Comparison of ENCODE assay signal across 8 cellular contexts in genomic region chr12:104740668-104741067, GRCh38.
A peak's percentile ranks its signal among the peaks of the same experiment; 100 is the strongest.
DNase-seq lines count a peak whose midpoint lies in the region; ATAC-seq and FAIRE-seq lines count a peak whose summit lies in the region.

No MANE protein-coding gene starts in this region.

- H3K4me3 ChIP-seq in effector memory CD4-positive, alpha-beta T cell (ENCODE audit: insufficient read depth, low read depth, low read length, poor library complexity, severe bottlenecking): no peak overlapping the region
- H3K4me3 ChIP-seq in MG63: no peak overlapping the region

- peak; percentile 16 for DNase-seq in GDM1 (lab: John Stamatoyannopoulos, UW)
- no peak for DNase-seq in effector memory CD4-positive, alpha-beta T cell
- no peak for DNase-seq in AG08395 (ENCODE audit: low spot score)
- DNase-seq in MG63: no peak
- DNase-seq in middle frontal gyrus (ENCODE audit: extremely low spot score, low spot score): no peak
- DNase-seq in urothelium cell line (ENCODE audit: low spot score): no peak

- H3K4me1 ChIP-seq in effector memory CD4-positive, alpha-beta T cell (ENCODE audit: control insufficient read depth, insufficient read depth, low read length, poor library complexity, severe bottlenecking): peaks cover 12% of the 10 kb centered on the region

- ATAC-seq in GM19455 (IDR thresholded peaks at IDR 0.05; ENCODE audit: unreplicated experiment) (peak; percentile 80), HG03457 (IDR thresholded peaks at IDR 0.05; ENCODE audit: unreplicated experiment) (peak; percentile 59)

- no peaks in the 10 kb centered on the region for H3K27me3 ChIP-seq in effector memory CD4-positive, alpha-beta T cell (replicated peaks; ENCODE audit: control insufficient read depth, insufficient read depth, low read length, poor library complexity, severe bottlenecking)
- H3K27me3 ChIP-seq in MG63: no peaks in the 10 kb centered on the region

- H3K27ac ChIP-seq in effector memory CD4-positive, alpha-beta T cell (ENCODE audit: insufficient read depth, low read length, poor library complexity, severe bottlenecking): peak overlapping the region; percentile 21

- no peak for FAIRE-seq in urothelium cell line (lab: Jason Lieb, UNC)

- no peaks in the 10 kb centered on the region for H3K9me3 ChIP-seq in effector memory CD4-positive, alpha-beta T cell (ENCODE audit: control insufficient read depth, low read length)
- H3K9me3 ChIP-seq in MG63: no peaks in the 10 kb centered on the region

- no peaks in the 10 kb centered on the region for H3K36me3 ChIP-seq in effector memory CD4-positive, alpha-beta T cell (ENCODE audit: control insufficient read depth, insufficient read depth, low read length)
- no peaks in the 10 kb centered on the region for H3K36me3 ChIP-seq in MG63
